In genomic region chr7:91164948-91165845, GRCh38 we compare ENCODE assay signal across 8 cellular contexts.
DNase-seq lines count a peak whose midpoint lies in the region; ATAC-seq lines count a peak whose summit lies in the region.

No MANE protein-coding gene starts in this region.

- DNase-seq in ACHN (peak; percentile 95), GM19240 (ENCODE audit: insufficient read length, low spot score) (peak; percentile 14), astrocyte of the hippocampus (ENCODE audit: low read depth, low spot score) (peak; percentile 60), H4 (ENCODE audit: low spot score) (no peak), UCSD-AML1 (lab: John Stamatoyannopoulos, UW; ENCODE audit: unreplicated experiment) (no peak), mesenteric fat pad (ENCODE audit: low spot score) (no peak)

- ATAC-seq in HG03196 (IDR thresholded peaks at IDR 0.05; ENCODE audit: unreplicated experiment), result peak; percentile 86

- peak overlapping the region; percentile 48 for H3K27ac ChIP-seq in skeletal muscle tissue (ENCODE audit: low read depth, low read length)

- no peaks in the 10 kb centered on the region for H3K27me3 ChIP-seq in skeletal muscle tissue (ENCODE audit: control insufficient read depth in 3 of 3, insufficient read depth in 3 of 3, low read length in 3 of 3)

- H3K4me1 ChIP-seq in skeletal muscle tissue (ENCODE audit: control insufficient read depth in 3 of 3, insufficient read depth in 3 of 3, low read length in 3 of 3), result peaks cover 0 to 10% (median 7%) of the 10 kb centered on the region in 3 donors

- H3K9me3 ChIP-seq in skeletal muscle tissue (ENCODE audit: control insufficient read depth in 3 of 3, low read length in 3 of 3), result no peaks in the 10 kb centered on the region

- no peak overlapping the region for H3K4me3 ChIP-seq in skeletal muscle tissue (ENCODE audit: low read length in 3 of 3)

- no peaks in the 10 kb centered on the region for H3K36me3 ChIP-seq in skeletal muscle tissue (ENCODE audit: control insufficient read depth in 3 of 3, insufficient read depth in 3 of 3, low read length in 3 of 3)

- H3K9ac ChIP-seq in skeletal muscle tissue (ENCODE audit: low read depth in 1 of 3, low read length in 3 of 3), result no peak overlapping the region

- in situ Hi-C loops in ACHN (cut with HindIII; ENCODE audit: low pct_ligation_motif_present, low pct_unique_long_range_greater_than_20kb, low sequenced_read_pairs), result no loop called here

Comparison
In these comparisons a context has a peak if more than half of its experiments do, and no peak if none do; other contexts are left out.
1. DNase-seq: peak in ACHN (single experiment), GM19240 (single experiment) and astrocyte of the hippocampus (single experiment); none in H4 (single experiment), UCSD-AML1 (single experiment) and mesenteric fat pad (single experiment).